12 cellular contexts compared by ENCODE assay signal in genomic region chr2:145751155-145751554, GRCh38.
DNase-seq lines count a peak whose midpoint lies in the region; ATAC-seq and TF ChIP-seq lines count a peak whose summit lies in the region.
"Had no signal": no experiment of that assay in that cellular context is flagged by ENCODE, and none has a peak within 500 bp of the region (broad histone marks: within the 10 kb centered on the region; RNA-seq: fewer than 3 reads in every experiment).

No MANE protein-coding gene starts in this region.

- H3K27me3 ChIP-seq in BLaER1 treated with 17β-estradiol and CSF1 and Interleukin-3, amounts not matched to agents 10 nM and 100 nM: no peaks in the 10 kb centered on the region
- no peaks in the 10 kb centered on the region for H3K27me3 ChIP-seq in colonic mucosa
- H3K27me3 ChIP-seq in osteoblast (ENCODE audit: insufficient read depth, low read length): no peaks in the 10 kb centered on the region
- H3K27me3 ChIP-seq: adrenal gland had no signal

- TF ChIP-seq CTCF in colonic mucosa (IDR thresholded peaks at IDR 0.05): no peak
- TF ChIP-seq CTCF in osteoblast (IDR thresholded peaks at IDR 0.05; ENCODE audit: extremely low read depth, low read depth, low read length): no peak

- peaks cover 36 to 68% (median 46%) of the 10 kb centered on the region in 10 experiments for H3K4me1 ChIP-seq in BLaER1 treated with 17β-estradiol and CSF1 and Interleukin-3, amounts not matched to agents 10 nM and 100 nM
- H3K4me1 ChIP-seq in colonic mucosa: no peaks in the 10 kb centered on the region
- peaks cover 23% of the 10 kb centered on the region for H3K4me1 ChIP-seq in osteoblast (ENCODE audit: insufficient read depth, low read length)
- H3K4me1 ChIP-seq: parathyroid adenoma had no signal

- H3K36me3 ChIP-seq in BLaER1 treated with 17β-estradiol and CSF1 and Interleukin-3, amounts not matched to agents 10 nM and 100 nM: no peaks in the 10 kb centered on the region
- no peaks in the 10 kb centered on the region for H3K36me3 ChIP-seq in colonic mucosa
- no peaks in the 10 kb centered on the region for H3K36me3 ChIP-seq in osteoblast (ENCODE audit: insufficient read depth, low read length)
- H3K36me3 ChIP-seq: adrenal gland had no signal

- H3K9me3 Mint-ChIP-seq in activated CD4-positive, alpha-beta memory T cell treated with anti-CD3 and anti-CD28 coated beads for 36 hours: no peaks in the 10 kb centered on the region

- H3K9me3 ChIP-seq in BLaER1 treated with 17β-estradiol and CSF1 and Interleukin-3, amounts not matched to agents 10 nM and 100 nM (replicated peaks in 1 of 11): no peaks in the 10 kb centered on the region
- H3K9me3 ChIP-seq in colonic mucosa (no peaks in the 10 kb centered on the region), osteoblast (ENCODE audit: low read depth, low read length) (no peaks in the 10 kb centered on the region)
- H3K9me3 ChIP-seq: adrenal gland had no signal

- peak overlapping the region; percentile 67 for H2AFZ ChIP-seq in osteoblast (ENCODE audit: low read length)
- H2AFZ ChIP-seq: parathyroid adenoma had no signal

- peak; percentile 48 for DNase-seq in LHCN-M2 (ENCODE audit: low read depth)
- DNase-seq in colonic mucosa: no peak
- no peak for DNase-seq in osteoblast (ENCODE audit: insufficient read length, low spot score, missing footprints)
- DNase-seq in amygdala (lab: John Stamatoyannopoulos, UW): no peak
- no peak for DNase-seq in activated CD4-positive, alpha-beta memory T cell treated with anti-CD3 and anti-CD28 coated beads for 36 hours
- DNase-seq: NCI-H1105, NCI-H69 had no signal

- peak overlapping the region; percentile 54 to 91 (median 77) for H3K4me2 ChIP-seq in BLaER1 treated with 17β-estradiol and CSF1 and Interleukin-3, amounts not matched to agents 10 nM and 100 nM
- peak overlapping the region; percentile 81 for H3K4me2 ChIP-seq in osteoblast (ENCODE audit: insufficient read depth, low read length)

- peak overlapping the region in 1 of 10 experiments; percentile 5; a peak in 1 of 20 replicates for H3K4me3 ChIP-seq in BLaER1 treated with 17β-estradiol and CSF1 and Interleukin-3, amounts not matched to agents 10 nM and 100 nM
- no peak overlapping the region for H3K4me3 ChIP-seq in colonic mucosa
- no peak overlapping the region for H3K4me3 ChIP-seq in osteoblast (ENCODE audit: insufficient read depth, low read length)
- H3K4me3 ChIP-seq: adrenal gland had no signal

- no peaks in the 10 kb centered on the region for H3K27me3 Mint-ChIP-seq in activated CD4-positive, alpha-beta memory T cell treated with anti-CD3 and anti-CD28 coated beads for 36 hours

- no peaks in the 10 kb centered on the region for H4K20me1 ChIP-seq in BLaER1 treated with 17β-estradiol and CSF1 and Interleukin-3, amounts not matched to agents 10 nM and 100 nM
- H4K20me1 ChIP-seq in osteoblast (ENCODE audit: insufficient read depth, low read length): no peaks in the 10 kb centered on the region

- no peak overlapping the region for H3K4me3 Mint-ChIP-seq in activated CD4-positive, alpha-beta memory T cell treated with anti-CD3 and anti-CD28 coated beads for 36 hours

- no peak overlapping the region for H3K27ac Mint-ChIP-seq in activated CD4-positive, alpha-beta memory T cell treated with anti-CD3 and anti-CD28 coated beads for 36 hours

- intact Hi-C loops in colonic mucosa (cut with DNase I): no loop called here
- intact Hi-C loops in activated CD4-positive, alpha-beta memory T cell treated with anti-CD3 and anti-CD28 coated beads for 36 hours (cut with micrococcal nuclease): no loop called here

- ATAC-seq in HG03280 (IDR thresholded peaks at IDR 0.05; ENCODE audit: unreplicated experiment): no peak
- ATAC-seq in HG03432 (IDR thresholded peaks at IDR 0.05; ENCODE audit: unreplicated experiment): no peak

- H3K79me2 ChIP-seq in osteoblast (ENCODE audit: insufficient read depth, low read length): no peaks in the 10 kb centered on the region
- H3K79me2 ChIP-seq: parathyroid adenoma had no signal

- POLR2A ChIA-PET in activated CD4-positive, alpha-beta memory T cell treated with anti-CD3 and anti-CD28 coated beads for 36 hours (lab: Charles Lee): no interaction called here

- peak overlapping the region in 7 of 11 experiments; percentile 1 to 78 (median 59); a peak in 11 of 22 replicates for H3K9ac ChIP-seq in BLaER1 treated with 17β-estradiol and CSF1 and Interleukin-3, amounts not matched to agents 10 nM and 100 nM
- H3K9ac ChIP-seq in colonic mucosa (ENCODE audit: low read depth in 2 of 2, low read length in 2 of 2): no peak overlapping the region
- H3K9ac ChIP-seq: parathyroid adenoma had no signal

- H3K4me1 Mint-ChIP-seq in activated CD4-positive, alpha-beta memory T cell treated with anti-CD3 and anti-CD28 coated beads for 36 hours (ENCODE audit: low read depth): no peaks in the 10 kb centered on the region

- no peaks in the 10 kb centered on the region for H3K36me3 Mint-ChIP-seq in activated CD4-positive, alpha-beta memory T cell treated with anti-CD3 and anti-CD28 coated beads for 36 hours

- CTCF ChIA-PET in activated CD4-positive, alpha-beta memory T cell treated with anti-CD3 and anti-CD28 coated beads for 36 hours (lab: Charles Lee): no interaction called here

- peak overlapping the region; percentile 22 to 83 (median 63); a peak in 20 of 22 replicates for H3K27ac ChIP-seq in BLaER1 treated with 17β-estradiol and CSF1 and Interleukin-3, amounts not matched to agents 10 nM and 100 nM
- H3K27ac ChIP-seq in colonic mucosa (peak overlapping the region; percentile 61), osteoblast (ENCODE audit: low read depth, low read length) (peak overlapping the region; percentile 80)

Comparison
In these comparisons a context has a peak if more than half of its experiments do, and no peak if none do; other contexts are left out.
1. H3K9ac ChIP-seq: peak in BLaER1 treated with 17β-estradiol and CSF1 and Interleukin-3, amounts not matched to agents 10 nM and 100 nM (7 of 11); none in colonic mucosa (0 of 2).
2. Peak in every context shown above with its lines, with median percentiles within 50 percentile points of each other: H3K27ac ChIP-seq.